Comparison of ENCODE assay signal across 8 cellular contexts in genomic region chr11:57712256-57713150, GRCh38. TPM values are rescaled to one million over a fixed set of nuclear protein-coding genes. Genes with fewer than 3 reads are reported as not detected.
DNase-seq lines count a peak whose midpoint lies in the region; TF ChIP-seq lines count a peak whose summit lies in the region.

A gene with protein sequence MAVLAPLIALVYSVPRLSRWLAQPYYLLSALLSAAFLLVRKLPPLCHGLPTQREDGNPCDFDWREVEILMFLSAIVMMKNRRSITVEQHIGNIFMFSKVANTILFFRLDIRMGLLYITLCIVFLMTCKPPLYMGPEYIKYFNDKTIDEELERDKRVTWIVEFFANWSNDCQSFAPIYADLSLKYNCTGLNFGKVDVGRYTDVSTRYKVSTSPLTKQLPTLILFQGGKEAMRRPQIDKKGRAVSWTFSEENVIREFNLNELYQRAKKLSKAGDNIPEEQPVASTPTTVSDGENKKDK (plus strand): TSS chr11:57712593. CDS start chr11:57712619, 26 bp downstream.

- peaks cover 18% of the 10 kb centered on the region for H3K36me3 ChIP-seq in MG63

- H3K27me3 Mint-ChIP-seq in H9 (ENCODE audit: low read depth) (no peaks in the 10 kb centered on the region), nephron (ENCODE audit: low read depth) (no peaks in the 10 kb centered on the region)
- H3K27me3 Mint-ChIP-seq in stimulated activated naive CD8-positive, alpha-beta T cell treated with anti-CD3 and anti-CD28 coated beads, Interleukin-15, Interleukin-2, amounts not matched to agents 100 ng/mL and 50 ng/mL, for 24 hours, result no peaks in the 10 kb centered on the region

- peak within 1 kb of the TSS; percentile 13 for H3K27ac ChIP-seq in H9 (ENCODE audit: insufficient read length, low read depth, low read length)

- H3K9me3 Mint-ChIP-seq in H9 (peaks cover 4 to 5% of the 10 kb centered on the region in 2 experiments; a peak in 4 of 5 replicates), nephron (peaks cover 5% of the 10 kb centered on the region)
- no peaks in the 10 kb centered on the region for H3K9me3 Mint-ChIP-seq in stimulated activated naive CD8-positive, alpha-beta T cell treated with anti-CD3 and anti-CD28 coated beads, Interleukin-15, Interleukin-2, amounts not matched to agents 100 ng/mL and 50 ng/mL, for 24 hours

- peaks cover 21% of the 10 kb centered on the region; the same call in 1 of the 2 replicates for H3K79me2 ChIP-seq in H9 (ENCODE audit: insufficient read depth, low read length)

- H3K14ac ChIP-seq in H9 (ENCODE audit: insufficient read depth, low read length), result peak within 1 kb of the TSS; percentile 94

- H2AK5ac ChIP-seq in H9 (ENCODE audit: insufficient read length, low read length), result no peak within 1 kb of the TSS

- H3K36me3 Mint-ChIP-seq in H9 (ENCODE audit: insufficient read depth in 1 of 3, low read depth in 3 of 3) (peaks cover 15 to 18% (median 16%) of the 10 kb centered on the region in 3 experiments), nephron (ENCODE audit: low read depth) (peaks cover 41% of the 10 kb centered on the region)
- peaks cover 10% of the 10 kb centered on the region for H3K36me3 Mint-ChIP-seq in stimulated activated naive CD8-positive, alpha-beta T cell treated with anti-CD3 and anti-CD28 coated beads, Interleukin-15, Interleukin-2, amounts not matched to agents 100 ng/mL and 50 ng/mL, for 24 hours (ENCODE audit: low read depth)

- peak within 1 kb of the TSS; percentile 15 for H2BK5ac ChIP-seq in H9 (ENCODE audit: insufficient read length, low read length)

- no CpG with 5 or more reads among the region's 53 CpGs for WGBS in H9 (ENCODE audit: extremely low coverage, insufficient read length, low lambda C conversion rate)

- no peak within 1 kb of the TSS for H2BK12ac ChIP-seq in H9 (ENCODE audit: insufficient read length, low read depth, low read length)

- no peaks in the 10 kb centered on the region for H3K4me1 ChIP-seq in H9 (ENCODE audit: insufficient read depth, low read length)

- H3K4ac ChIP-seq in H9 (ENCODE audit: low read depth, low read length), result no peak within 1 kb of the TSS

- peak within 1 kb of the TSS; percentile 74 for H3K4me2 ChIP-seq in H9 (ENCODE audit: insufficient read depth, insufficient read length, low read length)

- H3K27ac Mint-ChIP-seq in H9 (peak within 1 kb of the TSS; percentile 99 to 100 (median 100)), nephron (peak within 1 kb of the TSS; percentile 84 to 95 (median 86))
- H3K27ac Mint-ChIP-seq in stimulated activated naive CD8-positive, alpha-beta T cell treated with anti-CD3 and anti-CD28 coated beads, Interleukin-15, Interleukin-2, amounts not matched to agents 100 ng/mL and 50 ng/mL, for 24 hours, result peak within 1 kb of the TSS; percentile 98

- H3K23me2 ChIP-seq in H9 (ENCODE audit: insufficient read length, low read depth, low read length, poor library complexity, severe bottlenecking), result no peaks in the 10 kb centered on the region

- H4K20me1 ChIP-seq in H9 (ENCODE audit: control insufficient read depth, insufficient read depth, insufficient read length), result no peaks in the 10 kb centered on the region

- peak within 1 kb of the TSS; percentile 79 for H3K4me3 ChIP-seq in MG63
- peak within 1 kb of the TSS; percentile 99 for H3K4me3 ChIP-seq in fibroblast of the aortic adventitia (ENCODE audit: low read depth, low read length)

- H3K56ac ChIP-seq in H9 (ENCODE audit: insufficient read length, low read depth, low read length), result no peak within 1 kb of the TSS

- H2BK20ac ChIP-seq in H9 (ENCODE audit: low read depth, low read length, poor library complexity, severe bottlenecking), result no peak within 1 kb of the TSS

- H3K4me1 Mint-ChIP-seq in H9 (peaks cover 13 to 22% of the 10 kb centered on the region in 2 experiments), nephron (peaks cover 26% of the 10 kb centered on the region)
- peaks cover 54% of the 10 kb centered on the region for H3K4me1 Mint-ChIP-seq in stimulated activated naive CD8-positive, alpha-beta T cell treated with anti-CD3 and anti-CD28 coated beads, Interleukin-15, Interleukin-2, amounts not matched to agents 100 ng/mL and 50 ng/mL, for 24 hours (ENCODE audit: low read depth)

- H3K23ac ChIP-seq in H9 (ENCODE audit: insufficient read length, low read depth, low read length), result no peak within 1 kb of the TSS

- H3T11ph ChIP-seq in H9 (ENCODE audit: low read length), result no peak within 1 kb of the TSS

- H2BK15ac ChIP-seq in H9 (ENCODE audit: low read depth, low read length), result no peak within 1 kb of the TSS

- no peaks in the 10 kb centered on the region for H3K9me3 ChIP-seq in H9 (ENCODE audit: control insufficient read depth, low read depth, low read length)
- no peaks in the 10 kb centered on the region for H3K9me3 ChIP-seq in MG63

- peak within 1 kb of the TSS; percentile 96 for H3K9ac ChIP-seq in H9 (ENCODE audit: extremely low read depth, insufficient read length, low read length)

- TF ChIP-seq CTCF in H9 (conservative IDR thresholded peaks at IDR 0.05) (no peak), fibroblast of the aortic adventitia (IDR thresholded peaks at IDR 0.05; ENCODE audit: insufficient read depth, low read length) (no peak), nephron (IDR thresholded peaks at IDR 0.05; ENCODE audit: unreplicated experiment in 3 of 3) (no peak)

- no peak within 1 kb of the TSS for H2AFZ ChIP-seq in H9 (ENCODE audit: low read length)

- H4K5ac ChIP-seq in H9 (ENCODE audit: insufficient read length, low read depth, low read length), result peak within 1 kb of the TSS; percentile 17

- peak; percentile 99 for DNase-seq in ELR (ENCODE audit: low read depth)
- DNase-seq in H9, result peak; percentile 96
- DNase-seq in MG63, result peak; percentile 92
- DNase-seq in SHP77 treated with DMSO at 0.1 percent for 48 hours (lab: John Stamatoyannopoulos, UW), result peak; percentile 91
- peak; percentile 96 for DNase-seq in activated effector memory CD4-positive, alpha-beta T cell treated with anti-CD3 and anti-CD28 coated beads, Interleukin-2, amount 50 U/mL, for 16 hours
- peak; percentile 99 for DNase-seq in fibroblast of the aortic adventitia (ENCODE audit: low read depth)

- no peaks in the 10 kb centered on the region for H3K79me1 ChIP-seq in H9 (ENCODE audit: insufficient read depth, low read depth, low read length, poor library complexity, severe bottlenecking)

- H3K27me3 ChIP-seq in H9 (ENCODE audit: insufficient read depth, low read length), result no peaks in the 10 kb centered on the region
- no peaks in the 10 kb centered on the region for H3K27me3 ChIP-seq in MG63

- peak within 1 kb of the TSS; percentile 87 for H3K18ac ChIP-seq in H9 (ENCODE audit: insufficient read length, low read depth, low read length)

- H4K8ac ChIP-seq in H9 (replicated peaks; ENCODE audit: insufficient read length, low read depth, low read length), result no peak within 1 kb of the TSS

- H4K91ac ChIP-seq in H9 (ENCODE audit: insufficient read length, low read depth, low read length), result no peak within 1 kb of the TSS

- H3K4me3 Mint-ChIP-seq in H9 (peak within 1 kb of the TSS; percentile 100), nephron (peak within 1 kb of the TSS; percentile 93 to 95 (median 94))
- peak within 1 kb of the TSS; percentile 98 for H3K4me3 Mint-ChIP-seq in stimulated activated naive CD8-positive, alpha-beta T cell treated with anti-CD3 and anti-CD28 coated beads, Interleukin-15, Interleukin-2, amounts not matched to agents 100 ng/mL and 50 ng/mL, for 24 hours

- no peak within 1 kb of the TSS for H2BK120ac ChIP-seq in H9 (ENCODE audit: low read depth, low read length, poor library complexity, severe bottlenecking)

RNA-seq across cellular contexts. Expression of the gene that starts here (rescaled TPM):
- 91.1 and 91.3 TPM in 2 replicates for total RNA-seq in H9 (2021)
- 139 and 143 TPM in 2 replicates for total RNA-seq in MG63 (2014; rRNA removed; shearing (Covaris generic); ENCODE audit: low replicate concordance)
- 46.9 and 66.6 TPM in 2 replicates for total RNA-seq in fibroblast of the aortic adventitia (ENCODE audit: low replicate concordance)

Comparison
In these comparisons a context has a peak if more than half of its experiments do, and no peak if none do; other contexts are left out.
1. Peak in every context shown above with its lines: DNase-seq, H3K4me3 ChIP-seq and H3K27ac ChIP-seq.